8 cellular contexts compared by ENCODE assay signal in the genomic region with DNA sequence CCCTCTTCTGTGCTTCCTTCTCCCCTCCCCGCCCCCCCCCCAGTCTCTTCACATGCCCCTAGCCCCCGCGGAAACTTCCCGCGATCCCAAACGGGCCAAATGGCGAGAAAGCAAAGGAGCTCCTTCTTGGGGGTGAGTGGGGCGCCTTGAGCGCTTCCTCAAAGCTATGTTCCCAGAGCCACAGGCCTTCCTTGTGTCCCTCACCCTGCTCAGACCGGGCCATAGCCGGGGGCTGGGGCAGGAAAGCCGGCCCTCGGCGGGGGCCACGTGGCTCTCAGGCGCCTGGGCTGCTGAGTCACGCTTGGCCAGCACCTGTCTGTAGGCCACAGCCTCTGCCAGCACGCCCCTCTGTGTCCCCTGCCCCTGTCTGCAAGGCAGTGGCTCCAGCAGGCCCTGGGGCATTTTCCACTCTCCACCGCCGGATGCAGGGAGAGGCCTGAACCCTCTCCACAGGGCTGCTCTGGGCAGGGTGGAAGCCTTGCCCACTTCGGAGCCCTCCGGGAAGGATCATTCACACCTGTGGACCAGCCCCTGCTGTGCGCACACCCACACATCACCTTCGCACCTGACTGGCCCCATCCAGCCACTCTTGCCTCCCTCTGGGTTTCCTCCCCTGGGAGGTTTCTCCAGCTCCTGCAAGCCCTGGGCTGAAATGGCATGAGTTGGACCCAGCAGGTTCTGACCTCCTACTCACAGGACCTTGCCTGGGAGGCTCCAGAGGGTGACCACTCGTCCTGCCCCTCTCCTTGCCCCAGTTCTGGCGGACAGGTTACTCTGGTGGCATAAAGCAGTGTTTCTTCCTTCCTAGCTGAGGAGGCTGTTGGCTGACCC.
DNase-seq lines count a peak whose midpoint lies in the region; ATAC-seq, FAIRE-seq and TF ChIP-seq lines count a peak whose summit lies in the region.

No MANE protein-coding gene starts in this region.

- no peak for FAIRE-seq in RCC 7860 (lab: Jason Lieb, UNC)

- DNase-seq in DMS79 (lab: John Stamatoyannopoulos, UW) (peak; percentile 38), HAP-1 (ENCODE audit: low spot score in 2 of 2) (peak in 1 of 2 experiments; percentile 78), RCC 7860 (ENCODE audit: low spot score) (peak; percentile 84), astrocyte of the spinal cord (ENCODE audit: low read depth, low spot score) (peak; percentile 66), retinal pigment epithelial cell (ENCODE audit: low read depth) (peak; percentile 65), cerebellar nuclear complex (lab: John Stamatoyannopoulos, UW) (no peak)

- H3K4me1 ChIP-seq in HAP-1: peaks cover 34% of the 10 kb centered on the region
- peaks cover 27% of the 10 kb centered on the region for H3K4me1 ChIP-seq in iPS-18a (ENCODE audit: control insufficient read depth, low read depth, low read length)

- H3K4me3 ChIP-seq in HAP-1: peak overlapping the region; percentile 55
- H3K4me3 ChIP-seq in astrocyte of the spinal cord (ENCODE audit: low read depth, low read length): no peak overlapping the region
- peak overlapping the region; percentile 43 for H3K4me3 ChIP-seq in iPS-18a (ENCODE audit: low read length)
- H3K4me3 ChIP-seq in retinal pigment epithelial cell (ENCODE audit: low read length): no peak overlapping the region

- peaks cover 42% of the 10 kb centered on the region for H3K36me3 ChIP-seq in HAP-1 (replicated peaks)
- H3K36me3 ChIP-seq in iPS-18a (ENCODE audit: control insufficient read depth, low read depth, low read length): peaks cover 16% of the 10 kb centered on the region

- in situ Hi-C loops in HAP-1 (cut with MboI; ENCODE audit: low sequenced_read_pairs): no loop called here
- in situ Hi-C loops in astrocyte of the spinal cord (cut with HindIII; ENCODE audit: low sequenced_read_pairs): no loop called here

- no peak for ATAC-seq in HG03521 (IDR thresholded peaks at IDR 0.05; ENCODE audit: unreplicated experiment)

- H3K27me3 ChIP-seq in HAP-1 (ENCODE audit: low read depth) (no peaks in the 10 kb centered on the region), iPS-18a (ENCODE audit: control insufficient read depth, insufficient read depth, low read length) (peaks cover 25% of the 10 kb centered on the region)

- H3K9me3 ChIP-seq in HAP-1: no peaks in the 10 kb centered on the region
- H3K9me3 ChIP-seq in iPS-18a (ENCODE audit: control insufficient read depth, low read depth, low read length): no peaks in the 10 kb centered on the region

- H3K27ac ChIP-seq in iPS-18a (ENCODE audit: low read length): peak overlapping the region; percentile 33

- peak overlapping the region; percentile 69 for H3K9ac ChIP-seq in iPS-18a (ENCODE audit: low read length)

- TF ChIP-seq CTCF in astrocyte of the spinal cord (IDR thresholded peaks at IDR 0.05; ENCODE audit: low read depth, low read length) (no peak), retinal pigment epithelial cell (conservative IDR thresholded peaks at IDR 0.05; ENCODE audit: low read depth, low read length) (no peak)

Comparison
In these comparisons a context has a peak if more than half of its experiments do, and no peak if none do; other contexts are left out.
1. DNase-seq: peak in DMS79 (single experiment), RCC 7860 (single experiment), astrocyte of the spinal cord (single experiment) and retinal pigment epithelial cell (single experiment); none in cerebellar nuclear complex (0 of 2).
2. H3K4me3 ChIP-seq: peak in HAP-1 (single experiment) and iPS-18a (single experiment); none in astrocyte of the spinal cord (single experiment) and retinal pigment epithelial cell (single experiment).